ENCODE assay signal across 8 cellular contexts in genomic region chr14:35403085-35403396, GRCh38. TPM values are rescaled to one million over a fixed set of nuclear protein-coding genes. Genes with fewer than 3 reads are reported as not detected.
DNase-seq lines count a peak whose midpoint lies in the region; ATAC-seq and TF ChIP-seq lines count a peak whose summit lies in the region.

No MANE protein-coding gene starts in this region.

- no peak for ATAC-seq in effector memory CD8-positive, alpha-beta T cell (replicated peaks)
- ATAC-seq in natural killer cell (no peak), left colon (no peak), HG02981 (IDR thresholded peaks at IDR 0.05; ENCODE audit: unreplicated experiment) (no peak)

- intact Hi-C loops in activated CD4-positive, alpha-beta T cell treated with anti-CD3 and anti-CD28 coated beads, Interleukin-2, amount 10 ng/mL, durations not matched to agents 24 days and 14 days (cut with micrococcal nuclease): loop anchor here (1.0 kb wide), 1 partner anchor 70 kb away; no protein-coding TSS in a partner anchor
- intact Hi-C loops in natural killer cell (cut with micrococcal nuclease): loop anchor here (2.0 to 5.0 kb wide), 5 partner anchors 70 to 546 kb away; partner anchors contain the start of genes FAM177A1 and SRP54
- intact Hi-C loops in left colon (cut with DNase I, micrococcal nuclease): loop anchor here (5.0 to 10.0 kb wide), 2 partner anchors 61 to 118 kb away; no protein-coding TSS in a partner anchor

- peak; percentile 81 for DNase-seq in activated CD4-positive, alpha-beta T cell treated with anti-CD3 and anti-CD28 coated beads, Interleukin-2, amount 10 ng/mL, durations not matched to agents 24 days and 14 days
- DNase-seq in effector memory CD8-positive, alpha-beta T cell: peak in 2 of 3 experiments; percentile 22 to 32
- DNase-seq in natural killer cell: peak; percentile 35
- DNase-seq in left colon: no peak
- DNase-seq in GM19238 (ENCODE audit: insufficient read length, low spot score): no peak

- H3K4me3 ChIP-seq in GM12875 (ENCODE audit: low read depth, low read length) (peak overlapping the region; percentile 51), urinary bladder (ENCODE audit: low read depth, low read length) (peak overlapping the region; percentile 75)

- TF ChIP-seq CTCF in GM12875 (IDR thresholded peaks at IDR 0.05; ENCODE audit: borderline replicate concordance, insufficient read depth, low read depth, low read length) (no peak), natural killer cell (IDR thresholded peaks at IDR 0.05) (no peak)

- peaks cover 53% of the 10 kb centered on the region for H3K4me1 Mint-ChIP-seq in activated CD4-positive, alpha-beta T cell treated with anti-CD3 and anti-CD28 coated beads, Interleukin-2, amount 10 ng/mL, durations not matched to agents 24 days and 14 days
- H3K4me1 Mint-ChIP-seq in effector memory CD8-positive, alpha-beta T cell (ENCODE audit: low read depth in 2 of 2): peaks cover 53 to 58% of the 10 kb centered on the region in 2 donors
- peaks cover 64 to 76% of the 10 kb centered on the region in 2 donors for H3K4me1 Mint-ChIP-seq in natural killer cell

- no peaks in the 10 kb centered on the region for H3K27me3 Mint-ChIP-seq in activated CD4-positive, alpha-beta T cell treated with anti-CD3 and anti-CD28 coated beads, Interleukin-2, amount 10 ng/mL, durations not matched to agents 24 days and 14 days
- no peaks in the 10 kb centered on the region for H3K27me3 Mint-ChIP-seq in effector memory CD8-positive, alpha-beta T cell
- H3K27me3 Mint-ChIP-seq in natural killer cell (ENCODE audit: low read depth in 2 of 2): no peaks in the 10 kb centered on the region

- H3K36me3 ChIP-seq in urinary bladder (ENCODE audit: insufficient read depth): peaks cover 12% of the 10 kb centered on the region

- H3K4me3 Mint-ChIP-seq in activated CD4-positive, alpha-beta T cell treated with anti-CD3 and anti-CD28 coated beads, Interleukin-2, amount 10 ng/mL, durations not matched to agents 24 days and 14 days: peak overlapping the region; percentile 97
- H3K4me3 Mint-ChIP-seq in effector memory CD8-positive, alpha-beta T cell: peak overlapping the region; percentile 92 to 94
- H3K4me3 Mint-ChIP-seq in natural killer cell: peak overlapping the region; percentile 89

- no peaks in the 10 kb centered on the region for H3K9me3 Mint-ChIP-seq in activated CD4-positive, alpha-beta T cell treated with anti-CD3 and anti-CD28 coated beads, Interleukin-2, amount 10 ng/mL, durations not matched to agents 24 days and 14 days
- H3K9me3 Mint-ChIP-seq in effector memory CD8-positive, alpha-beta T cell: no peaks in the 10 kb centered on the region
- H3K9me3 Mint-ChIP-seq in natural killer cell: no peaks in the 10 kb centered on the region

- 21% methylated on average over 7 of the region's 7 CpGs for WGBS in urinary bladder

- peak overlapping the region; percentile 93 for H3K27ac ChIP-seq in urinary bladder (ENCODE audit: low read depth)

- peaks cover 2% of the 10 kb centered on the region for H3K4me1 ChIP-seq in urinary bladder (ENCODE audit: insufficient read depth)

- H3K36me3 Mint-ChIP-seq in activated CD4-positive, alpha-beta T cell treated with anti-CD3 and anti-CD28 coated beads, Interleukin-2, amount 10 ng/mL, durations not matched to agents 24 days and 14 days (ENCODE audit: low read depth): peaks cover 50% of the 10 kb centered on the region
- peaks cover 79% of the 10 kb centered on the region for H3K36me3 Mint-ChIP-seq in effector memory CD8-positive, alpha-beta T cell (ENCODE audit: insufficient read depth)
- peaks cover 32% of the 10 kb centered on the region for H3K36me3 Mint-ChIP-seq in natural killer cell

- H3K27ac Mint-ChIP-seq in activated CD4-positive, alpha-beta T cell treated with anti-CD3 and anti-CD28 coated beads, Interleukin-2, amount 10 ng/mL, durations not matched to agents 24 days and 14 days: peak overlapping the region; percentile 99
- peak overlapping the region; percentile 99 to 100 for H3K27ac Mint-ChIP-seq in effector memory CD8-positive, alpha-beta T cell
- H3K27ac Mint-ChIP-seq in natural killer cell: peak overlapping the region; percentile 98

RNA-seq across cellular contexts. Expression of gene NFKBIA, which starts 1.5 kb away (rescaled TPM):
- 506 and 534 TPM in 2 replicates for total RNA-seq in activated CD4-positive, alpha-beta T cell treated with anti-CD3 and anti-CD28 coated beads, Interleukin-2, amount 10 ng/mL, durations not matched to agents 24 days and 14 days
- total RNA-seq in natural killer cell (1,000 to 10,000 TPM; 2,039 to 3,339 (median 2,499) TPM), urinary bladder (105 TPM), left colon (100 to 1,000 TPM; 150 to 193 TPM)
- polyA plus RNA-seq in urinary bladder: 202 TPM

Comparison
In these comparisons a context has a peak if more than half of its experiments do, and no peak if none do; other contexts are left out.
1. DNase-seq: peak in activated CD4-positive, alpha-beta T cell treated with anti-CD3 and anti-CD28 coated beads, Interleukin-2, amount 10 ng/mL, durations not matched to agents 24 days and 14 days (single experiment), effector memory CD8-positive, alpha-beta T cell (2 of 3) and natural killer cell (single experiment); none in left colon (0 of 2) and GM19238 (single experiment).
2. Peak in every context shown above with its lines, with median percentiles within 50 percentile points of each other: H3K27ac Mint-ChIP-seq and H3K4me3 Mint-ChIP-seq.